Comparison of ENCODE assay signal across 8 cellular contexts in the genomic region with DNA sequence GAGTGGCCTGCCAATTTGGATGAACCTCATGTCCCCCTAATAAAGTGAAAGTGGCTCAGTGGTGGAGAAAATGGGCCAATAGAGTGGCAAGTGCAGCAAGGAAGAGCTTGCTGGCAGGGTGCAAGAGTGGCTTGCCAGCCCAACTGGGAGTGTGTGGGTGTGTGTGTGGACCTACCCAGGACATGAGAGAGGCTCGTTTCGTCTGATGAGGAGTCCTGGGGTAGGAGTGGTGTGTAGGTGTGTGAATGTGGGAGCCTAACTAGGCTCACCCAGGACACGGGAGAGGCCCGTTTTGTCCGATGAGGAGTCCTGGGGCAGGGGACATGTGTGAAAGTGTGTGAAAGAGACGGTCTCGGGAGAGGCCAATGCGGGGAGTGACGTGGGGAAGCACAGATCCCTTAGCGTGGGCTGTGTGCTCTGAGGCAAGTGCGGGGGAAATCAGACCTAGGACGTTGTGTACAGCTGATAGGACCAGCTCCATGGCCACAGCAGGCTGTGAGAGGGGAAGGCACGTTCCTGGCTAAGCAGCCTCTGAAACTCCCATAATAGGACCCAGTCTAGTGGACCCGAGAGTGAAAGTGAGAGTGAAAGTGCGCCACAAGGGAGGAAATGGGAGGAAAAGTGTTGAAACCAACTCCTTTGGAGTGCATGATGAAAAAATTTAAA. TPM values are rescaled to one million over a fixed set of nuclear protein-coding genes. Genes with fewer than 3 reads are reported as not detected.
DNase-seq lines count a peak whose midpoint lies in the region; ATAC-seq and TF ChIP-seq lines count a peak whose summit lies in the region.

No MANE protein-coding gene starts in this region.

- H3K27ac ChIP-seq in OCI-LY3 (ENCODE audit: low read length) = no peak overlapping the region

- peaks cover 12% of the 10 kb centered on the region for H3K4me1 ChIP-seq in OCI-LY3 (ENCODE audit: low read length)

- H3K79me2 ChIP-seq in OCI-LY3 (ENCODE audit: low read length) = no peaks in the 10 kb centered on the region

- peak overlapping the region; percentile 24; the same call in 1 of the 2 replicates for H3K4me3 ChIP-seq in OCI-LY3 (ENCODE audit: low read length)

- POLR2A ChIA-PET in naive thymus-derived CD8-positive, alpha-beta T cell (lab: Charles Lee) = interaction anchor here (0.6 to 2.8 kb wide), 9 partner anchors 17 to 350 kb away, joined by 3 to 22 read pairs (median 5); a partner anchor contains a TSS

- H3K4me1 Mint-ChIP-seq in naive thymus-derived CD8-positive, alpha-beta T cell = peaks cover 14 to 24% (median 22%) of the 10 kb centered on the region in 4 donors

- no peaks in the 10 kb centered on the region for H3K36me3 ChIP-seq in OCI-LY3 (replicated peaks; ENCODE audit: low read depth, low read length)

- no peaks in the 10 kb centered on the region for H3K9me3 Mint-ChIP-seq in naive thymus-derived CD8-positive, alpha-beta T cell

- H3K36me3 Mint-ChIP-seq in naive thymus-derived CD8-positive, alpha-beta T cell = no peaks in the 10 kb centered on the region

- peak overlapping the region; percentile 43 for H3K4me2 ChIP-seq in OCI-LY3 (ENCODE audit: low read length)

- no peak for TF ChIP-seq CTCF in OCI-LY3 (IDR thresholded peaks at IDR 0.05; ENCODE audit: low read depth, low read length)

- no peaks in the 10 kb centered on the region for H4K20me1 ChIP-seq in OCI-LY3 (ENCODE audit: insufficient read depth, low read length)

- H3K9me3 ChIP-seq in OCI-LY3 (ENCODE audit: insufficient read depth, low read length) = no peaks in the 10 kb centered on the region

- H3K9ac ChIP-seq in OCI-LY3 (ENCODE audit: low read length) = no peak overlapping the region

- no peak overlapping the region for H2AFZ ChIP-seq in OCI-LY3 (ENCODE audit: low read depth, low read length)

- no peaks in the 10 kb centered on the region for H3K27me3 Mint-ChIP-seq in naive thymus-derived CD8-positive, alpha-beta T cell

- peak overlapping the region; percentile 93 to 99 (median 98) for H3K27ac Mint-ChIP-seq in naive thymus-derived CD8-positive, alpha-beta T cell

- peak; percentile 59 to 81 for ATAC-seq in naive thymus-derived CD8-positive, alpha-beta T cell
- ATAC-seq in HG03039 (IDR thresholded peaks at IDR 0.05; ENCODE audit: unreplicated experiment) (no peak), GM21447 (IDR thresholded peaks at IDR 0.05; ENCODE audit: unreplicated experiment) (no peak)

- no peaks in the 10 kb centered on the region for H3K27me3 ChIP-seq in OCI-LY3 (ENCODE audit: low read depth, low read length)

- H3K4me3 Mint-ChIP-seq in naive thymus-derived CD8-positive, alpha-beta T cell = peak overlapping the region; percentile 77 to 93 (median 86)

- DNase-seq in CD1c-positive myeloid dendritic cell (ENCODE audit: extremely low spot score) (peak; percentile 52), dermis blood vessel endothelial cell (peak; percentile 2), SW480 (ENCODE audit: low spot score) (no peak), RKO (ENCODE audit: low spot score) (no peak)
- peak in 7 of 10 donors; percentile 1 to 44 (median 17) for DNase-seq in naive thymus-derived CD8-positive, alpha-beta T cell

RNA-seq across cellular contexts. Expression of a gene that starts 5.3 kb away (rescaled TPM):
- total RNA-seq in dermis blood vessel endothelial cell = not detected in 2 replicates
- 1 to 10 TPM in 1 of 2 experiments, not detected in 1; 1.0 TPM for total RNA-seq in naive thymus-derived CD8-positive, alpha-beta T cell
- polyA plus RNA-seq in naive thymus-derived CD8-positive, alpha-beta T cell = not detected

RNA-seq across cellular contexts. Expression of a gene that starts 13.1 kb away (rescaled TPM):
- not detected in 2 replicates for total RNA-seq in dermis blood vessel endothelial cell
- not detected for total RNA-seq in naive thymus-derived CD8-positive, alpha-beta T cell
- polyA plus RNA-seq in naive thymus-derived CD8-positive, alpha-beta T cell = not detected

RNA-seq across cellular contexts. Expression of a gene that starts 22.6 kb away (rescaled TPM):
- not detected in 2 replicates for total RNA-seq in dermis blood vessel endothelial cell
- total RNA-seq in naive thymus-derived CD8-positive, alpha-beta T cell = not detected
- polyA plus RNA-seq in naive thymus-derived CD8-positive, alpha-beta T cell = not detected

RNA-seq across cellular contexts. Expression of a gene that starts 39.1 kb away (rescaled TPM):
- 1.8 and 3.7 TPM in 2 replicates for total RNA-seq in dermis blood vessel endothelial cell
- total RNA-seq in naive thymus-derived CD8-positive, alpha-beta T cell = 10 to 100 TPM; 14.8 to 21.8 TPM
- 1 to 10 TPM; 6.7 to 9.7 (median 8.3) TPM for polyA plus RNA-seq in naive thymus-derived CD8-positive, alpha-beta T cell

RNA-seq across cellular contexts. Expression of a gene that starts 44.2 kb away (rescaled TPM):
- 0.17 TPM in 1 of 2 replicates, not detected in the other for total RNA-seq in dermis blood vessel endothelial cell
- total RNA-seq in naive thymus-derived CD8-positive, alpha-beta T cell = under 1 TPM; 0.18 to 0.41 TPM
- under 1 TPM in 2 of 3 donors, not detected in 1; 0.17 to 0.33 TPM for polyA plus RNA-seq in naive thymus-derived CD8-positive, alpha-beta T cell

Comparison
In these comparisons a context has a peak if more than half of its experiments do, and no peak if none do; other contexts are left out.
1. DNase-seq: peak in CD1c-positive myeloid dendritic cell (single experiment), dermis blood vessel endothelial cell (single experiment) and naive thymus-derived CD8-positive, alpha-beta T cell (7 of 10); none in SW480 (single experiment) and RKO (single experiment).
2. ATAC-seq: peak in naive thymus-derived CD8-positive, alpha-beta T cell (2 of 2); none in HG03039 (single experiment) and GM21447 (single experiment).